In genomic region chr4:77920371-77920770, GRCh38 we compare ENCODE assay signal across 19 cellular contexts. TPM values are rescaled to one million over a fixed set of nuclear protein-coding genes. Genes with fewer than 3 reads are reported as not detected.
DNase-seq lines count a peak whose midpoint lies in the region; ATAC-seq, FAIRE-seq and TF ChIP-seq lines count a peak whose summit lies in the region.
"Had no signal": no experiment of that assay in that cellular context is flagged by ENCODE, and none has a peak within 500 bp of the region (broad histone marks: within the 10 kb centered on the region; RNA-seq: fewer than 3 reads in every experiment).

No MANE protein-coding gene starts in this region.

- CTCF ChIA-PET in HCT116 (lab: Charles Lee): no interaction called here

- H3K27me3 ChIP-seq in HCT116 (ENCODE audit: insufficient read depth, low read length): no peaks in the 10 kb centered on the region
- H3K27me3 ChIP-seq in bronchial epithelial cell (ENCODE audit: control insufficient read depth, insufficient read depth, low read length): no peaks in the 10 kb centered on the region
- no peaks in the 10 kb centered on the region for H3K27me3 ChIP-seq in mesenchymal stem cell (ENCODE audit: control insufficient read depth in 1 of 2, insufficient read depth in 1 of 2, low read length in 2 of 2)
- no peaks in the 10 kb centered on the region for H3K27me3 ChIP-seq in spleen (replicated peaks in 1 of 7)

- no peak overlapping the region for H2AK5ac ChIP-seq in mesenchymal stem cell (ENCODE audit: low read length, severe bottlenecking)

- H3K9me2 ChIP-seq in HCT116 (ENCODE audit: insufficient read depth): no peaks in the 10 kb centered on the region

- POLR2A ChIA-PET in HCT116 (lab: Charles Lee): no interaction called here

- H4K91ac ChIP-seq in mesenchymal stem cell (ENCODE audit: low read length): no peak overlapping the region

- H3K36me3 ChIP-seq in HCT116 (ENCODE audit: control insufficient read depth in 1 of 2, insufficient read depth in 2 of 2, low read length in 2 of 2) (no peaks in the 10 kb centered on the region), bronchial epithelial cell (ENCODE audit: control insufficient read depth, insufficient read depth, low read length) (no peaks in the 10 kb centered on the region), mesenchymal stem cell (ENCODE audit: control insufficient read depth in 1 of 2, insufficient read depth in 2 of 2, low read depth in 1 of 2, low read length in 2 of 2) (peaks cover 0 to 3% of the 10 kb centered on the region in 2 experiments), spleen (peaks cover 0 to 32% (median 0%) of the 10 kb centered on the region in 6 donors)

- no peak overlapping the region for H4K8ac ChIP-seq in mesenchymal stem cell (ENCODE audit: low read length)

- H4K20me1 ChIP-seq in HCT116 (ENCODE audit: insufficient read depth): no peaks in the 10 kb centered on the region

- ATAC-seq in HCT116: no peak
- ATAC-seq: left lobe of liver had no signal

- peaks cover 13% of the 10 kb centered on the region; the same call in 1 of the 2 replicates for H3K79me2 ChIP-seq in HCT116 (ENCODE audit: insufficient read depth, low read length)

- no peak overlapping the region for H2BK120ac ChIP-seq in mesenchymal stem cell (ENCODE audit: low read depth, low read length)

- H2AFZ ChIP-seq in HCT116 (ENCODE audit: low read depth, low read length, poor library complexity, severe bottlenecking) (no peak overlapping the region), mesenchymal stem cell (ENCODE audit: low read depth, low read length) (no peak overlapping the region)

- H3K27ac ChIP-seq in C4-2B (peak overlapping the region; percentile 70), HCT116 (ENCODE audit: low read depth, low read length) (peak overlapping the region; percentile 74), mesenchymal stem cell (ENCODE audit: low read length, poor library complexity, severe bottlenecking) (peak overlapping the region; percentile 26), spleen (no peak overlapping the region)
- H3K27ac ChIP-seq: HL-60 had no signal

- H3K23ac ChIP-seq in mesenchymal stem cell (ENCODE audit: low read length in 2 of 2): no peak overlapping the region

- RAD21 ChIA-PET in HCT116 (lab: Charles Lee; ENCODE audit: low non-redundant PET in 1 of 2, low total read pairs in 2 of 2, uncharacterized antibody in 2 of 2, unreplicated experiment in 2 of 2): no interaction called here

- no peak overlapping the region for H2BK15ac ChIP-seq in mesenchymal stem cell (ENCODE audit: low read depth, poor library complexity, severe bottlenecking)

- TF ChIP-seq CTCF in C4-2B (conservative IDR thresholded peaks at IDR 0.05) (no peak), HCT116 (IDR thresholded peaks at IDR 0.05 in 2 of 3, conservative IDR thresholded peaks at IDR 0.05 in 1 of 3; ENCODE audit: borderline replicate concordance in 1 of 3, insufficient read depth in 1 of 3, low read depth in 2 of 3, low read length in 2 of 3) (no peak), bronchial epithelial cell (IDR thresholded peaks at IDR 0.05; ENCODE audit: insufficient read depth, low read length, severe bottlenecking) (no peak), spleen (IDR thresholded peaks at IDR 0.05 in 8 of 11, conservative IDR thresholded peaks at IDR 0.05 in 3 of 11) (no peak)

- no peaks in the 10 kb centered on the region; a peak in 1 of 4 replicates for H3K9me3 ChIP-seq in HCT116 (ENCODE audit: control insufficient read depth in 1 of 2, insufficient read depth in 1 of 2, low read depth in 1 of 2, low read length in 2 of 2)
- peaks cover 8% of the 10 kb centered on the region for H3K9me3 ChIP-seq in mesenchymal stem cell (ENCODE audit: control insufficient read depth, low read length)
- H3K9me3 ChIP-seq in spleen: peaks cover 0 to 12% (median 7%) of the 10 kb centered on the region in 8 donors

- no peak overlapping the region for H3K18ac ChIP-seq in mesenchymal stem cell (ENCODE audit: low read depth in 1 of 2, low read length in 2 of 2)

- H2BK5ac ChIP-seq in mesenchymal stem cell (ENCODE audit: low read depth, low read length, poor library complexity, severe bottlenecking): no peak overlapping the region

- no peak overlapping the region for H3K4me3 ChIP-seq in HCT116 (replicated peaks in 1 of 2; ENCODE audit: low read depth in 1 of 2, low read length in 2 of 2)
- H3K4me3 ChIP-seq in bronchial epithelial cell (ENCODE audit: low read depth, low read length): no peak overlapping the region
- H3K4me3 ChIP-seq in mesenchymal stem cell (ENCODE audit: insufficient read depth in 1 of 2, low read depth in 1 of 2, low read length in 2 of 2): no peak overlapping the region
- H3K4me3 ChIP-seq in spleen: no peak overlapping the region

- no peak for FAIRE-seq in bronchial epithelial cell (lab: Jason Lieb, UNC)

- H3K4me2 ChIP-seq in HCT116 (ENCODE audit: low read length): peak overlapping the region; percentile 65
- no peak overlapping the region for H3K4me2 ChIP-seq in mesenchymal stem cell (ENCODE audit: low read length, poor library complexity, severe bottlenecking)

- H3K4me1 ChIP-seq in HCT116 (ENCODE audit: control insufficient read depth in 1 of 2, insufficient read depth in 2 of 2, low read length in 2 of 2) (peaks cover 34 to 46% of the 10 kb centered on the region in 2 experiments), mesenchymal stem cell (ENCODE audit: control insufficient read depth, insufficient read depth, low read depth, low read length) (no peaks in the 10 kb centered on the region), spleen (peaks cover 0 to 21% (median 2%) of the 10 kb centered on the region in 6 donors)

- no peak overlapping the region for H3K14ac ChIP-seq in mesenchymal stem cell (ENCODE audit: low read length in 2 of 2)

- BruUV-seq in HCT116 (replicated peaks; lab: Mats Ljungman, UMichigan): no TSS peak

- no peak overlapping the region for H2BK12ac ChIP-seq in mesenchymal stem cell (ENCODE audit: low read length in 2 of 2)

- TF ChIP-seq RAD21 in HCT116 (IDR thresholded peaks at IDR 0.05; ENCODE audit: low read depth): no peak

- intact Hi-C loops in HCT116 (cut with micrococcal nuclease) (no loop called here), spleen (cut with DNase I; ENCODE audit: low total_unique reads) (no loop called here)

- 71% methylated on average over 2 of the region's 3 CpGs for WGBS in mesenchymal stem cell
- WGBS in spleen, 5 donors: 58 to 73% (median 60%) methylated on average over 3 of the region's 3 CpGs

- no peak for DNase-seq in HCT116 (ENCODE audit: low read depth, low spot score)
- DNase-seq in bronchial epithelial cell (ENCODE audit: low read depth): peak; percentile 53
- no peak for DNase-seq in mesenchymal stem cell
- no peak for DNase-seq in spleen
- no peak for DNase-seq in DMS153 (lab: John Stamatoyannopoulos, UW)
- no peak for DNase-seq in ureter (ENCODE audit: low spot score)
- DNase-seq in RPMI8226: no peak
- DNase-seq: activated CD8-positive, alpha-beta memory T cell treated with anti-CD3 and anti-CD28 coated beads, Interleukin-2, amount 50 U/mL, for 4 hours; activated effector memory CD4-positive, alpha-beta T cell treated with anti-CD3 and anti-CD28 coated beads, Interleukin-2, amount 50 U/mL, for 16 hours; AML-193; erythroblast; foreskin melanocyte; NCI-H1417 treated with DMSO at 0.1 percent for 48 hours; NCI-H2107; NCI-H526; T-helper 2 cell had no signal

- no peak overlapping the region for H3K4ac ChIP-seq in mesenchymal stem cell (ENCODE audit: low read depth in 1 of 2, low read length in 2 of 2)

- peak overlapping the region; percentile 58 for H3K9ac ChIP-seq in HCT116 (ENCODE audit: low read length)
- H3K9ac ChIP-seq in mesenchymal stem cell (ENCODE audit: low read length): no peak overlapping the region

- no peak for TF ChIP-seq POLR2A in HCT116 (IDR thresholded peaks at IDR 0.05; ENCODE audit: borderline replicate concordance, extremely low read depth, insufficient read depth, insufficient read length)
- no peak for TF ChIP-seq POLR2A in spleen (IDR thresholded peaks at IDR 0.05)

- peaks cover 8% of the 10 kb centered on the region for H3K79me1 ChIP-seq in mesenchymal stem cell (replicated peaks; ENCODE audit: low read length, poor library complexity, severe bottlenecking)

TF ChIP-seq in HCT116, 20 proteins besides CTCF, POLR2A, EP300 and RAD21:
- peak; percentile 14; the same call in 1 of the 2 replicates for TF ChIP-seq SRF (IDR thresholded peaks at IDR 0.05; ENCODE audit: low read depth)
- no peak for TF ChIP-seq REST (IDR thresholded peaks at IDR 0.05; ENCODE audit: low read depth)
TF ChIP-seq in HCT116: peak in this region for 1.

RNA-seq across cellular contexts. Expression of gene MRPL1, which starts 57.7 kb away (rescaled TPM):
- total RNA-seq in HCT116 (2021; ENCODE audit: unreplicated experiment): 54.9 TPM
- 12.5 and 22.4 TPM in 2 replicates for polyA plus RNA-seq in HCT116 (2012)
- total RNA-seq in bronchial epithelial cell: 24.7 and 29.4 TPM in 2 replicates
- 53.9 TPM for polyA plus RNA-seq in mesenchymal stem cell (2013, experiment 1 of 2)
- polyA plus RNA-seq in mesenchymal stem cell (2013, experiment 2 of 2): 53.6 TPM
- total RNA-seq in spleen: 10 to 100 TPM; 14.4 to 32.8 (median 23.6) TPM
- 10 to 100 TPM; 42.6 to 53.7 (median 44.9) TPM for polyA plus RNA-seq in spleen
- total RNA-seq in ureter: 30.5 TPM

Comparison
In these comparisons a context has a peak if more than half of its experiments do, and no peak if none do; other contexts are left out.
1. H3K27ac ChIP-seq: peak in C4-2B (single experiment), HCT116 (single experiment) and mesenchymal stem cell (single experiment); none in spleen (0 of 8).